Comparison of ENCODE assay signal across 14 cellular contexts in the genomic region with DNA sequence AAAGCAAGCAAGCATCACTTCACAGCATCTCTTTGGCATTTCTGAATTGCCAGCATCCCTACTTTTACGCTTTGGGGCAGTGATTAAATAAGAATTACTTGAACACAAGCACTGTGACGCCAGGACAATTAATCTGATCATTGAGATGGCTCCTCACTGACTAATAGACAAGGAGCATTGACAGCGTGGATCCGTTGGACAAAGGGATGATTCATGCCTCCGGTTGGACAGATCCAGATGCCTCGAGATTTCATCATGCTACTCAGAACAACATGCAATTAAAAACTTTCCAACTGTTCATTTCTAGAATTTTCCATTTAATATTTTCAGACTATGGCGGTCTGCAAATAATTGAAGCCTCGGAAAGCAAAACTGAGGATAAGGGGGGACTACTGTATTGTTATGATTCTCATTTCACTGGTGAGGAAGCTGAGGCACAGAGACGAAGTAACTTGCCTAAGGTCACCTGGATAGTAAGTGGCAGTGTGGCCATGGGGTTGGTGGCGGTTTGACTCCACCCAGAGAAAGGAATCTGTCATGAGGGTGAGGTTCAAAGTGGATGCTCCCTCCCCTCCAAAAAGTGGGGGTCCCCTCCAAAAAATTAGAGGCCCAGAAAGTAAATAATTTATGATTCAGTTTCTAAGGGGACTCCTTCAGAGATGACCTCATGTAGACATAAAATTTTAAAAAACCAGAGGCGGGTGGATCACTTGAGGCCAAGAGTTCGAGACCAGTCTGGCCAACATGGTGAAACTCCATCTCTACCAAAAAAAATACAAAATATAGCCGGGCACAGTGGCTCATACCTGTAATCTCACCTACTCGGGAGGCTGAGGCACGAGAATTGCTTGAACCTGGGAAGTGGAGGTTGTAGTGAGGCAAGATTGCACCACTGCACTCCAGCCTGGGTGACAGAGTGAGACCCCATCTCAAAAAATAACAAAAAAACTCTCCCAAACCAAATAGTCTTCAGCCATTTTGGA. TPM values are rescaled to one million over a fixed set of nuclear protein-coding genes. Genes with fewer than 3 reads are reported as not detected.
DNase-seq lines count a peak whose midpoint lies in the region; ATAC-seq and TF ChIP-seq lines count a peak whose summit lies in the region.
"Had no signal": no experiment of that assay in that cellular context is flagged by ENCODE, and none has a peak within 500 bp of the region (broad histone marks: within the 10 kb centered on the region; RNA-seq: fewer than 3 reads in every experiment).

No MANE protein-coding gene starts in this region.

- DNase-seq in Caki2 (ENCODE audit: low read depth), result peak; percentile 10
- peak; percentile 21 for DNase-seq in NB4 (ENCODE audit: low read depth)
- peak; percentile 20 for DNase-seq in ecto neural progenitor cell (ENCODE audit: low spot score)
- DNase-seq in midbrain (lab: John Stamatoyannopoulos, UW), result peak; percentile 8
- DNase-seq in mesenteric fat pad (ENCODE audit: low spot score), result no peak
- no peak for DNase-seq in LoVo (ENCODE audit: low spot score)
- no peak for DNase-seq in stimulated activated naive CD8-positive, alpha-beta T cell treated with anti-CD3 and anti-CD28 coated beads, Interleukin-15, amount 100 ng/mL, for 72 hours
- DNase-seq: NCI-H1694, tibial artery had no signal

- no peak for TF ChIP-seq POLR2A in NB4 (IDR thresholded peaks at IDR 0.05; ENCODE audit: extremely low read depth, insufficient read length)

- no peak for TF ChIP-seq CTCF in NB4 (IDR thresholded peaks at IDR 0.05; ENCODE audit: low read depth, low read length)

- no peak overlapping the region for H3K4me3 Mint-ChIP-seq in stimulated activated naive CD8-positive, alpha-beta T cell treated with anti-CD3 and anti-CD28 coated beads, Interleukin-15, amount 100 ng/mL, for 72 hours
- H3K4me3 Mint-ChIP-seq: brain had no signal

- H3K4me1 Mint-ChIP-seq in stimulated activated naive CD8-positive, alpha-beta T cell treated with anti-CD3 and anti-CD28 coated beads, Interleukin-15, amount 100 ng/mL, for 72 hours, result peaks cover 12% of the 10 kb centered on the region

- no peak for ATAC-seq in GM21786 (IDR thresholded peaks at IDR 0.05; ENCODE audit: unreplicated experiment)
- no peak for ATAC-seq in stimulated activated naive CD8-positive, alpha-beta T cell treated with anti-CD3 and anti-CD28 coated beads, Interleukin-15, amount 100 ng/mL, for 72 hours
- ATAC-seq: gastroesophageal sphincter had no signal

- H3K27ac Mint-ChIP-seq in stimulated activated naive CD8-positive, alpha-beta T cell treated with anti-CD3 and anti-CD28 coated beads, Interleukin-15, amount 100 ng/mL, for 72 hours, result no peak overlapping the region
- H3K27ac Mint-ChIP-seq: brain had no signal

- H3K9me3 Mint-ChIP-seq in stimulated activated naive CD8-positive, alpha-beta T cell treated with anti-CD3 and anti-CD28 coated beads, Interleukin-15, amount 100 ng/mL, for 72 hours, result no peaks in the 10 kb centered on the region

- in situ Hi-C loops in Caki2 (cut with HindIII; ENCODE audit: low pct_unique_long_range_greater_than_20kb, low sequenced_read_pairs), result no loop called here

- H3K27me3 Mint-ChIP-seq in stimulated activated naive CD8-positive, alpha-beta T cell treated with anti-CD3 and anti-CD28 coated beads, Interleukin-15, amount 100 ng/mL, for 72 hours, result peaks cover 45% of the 10 kb centered on the region

- no peak overlapping the region for H3K4me3 ChIP-seq in NB4 (ENCODE audit: low read depth, low read length)
- H3K4me3 ChIP-seq: gastroesophageal sphincter, right atrium auricular region, tibial artery had no signal

RNA-seq across cellular contexts. Expression of gene PGPEP1L, which starts 12.3 kb away (rescaled TPM):
- total RNA-seq in Caki2 (2014; rRNA removed; shearing (Covaris generic); ENCODE audit: low replicate concordance), result not detected in 2 replicates
- total RNA-seq in mesenteric fat pad, result not detected
- total RNA-seq: gastroesophageal sphincter, lung microvascular endothelial cell had no signal

Comparison
In these comparisons a context has a peak if more than half of its experiments do, and no peak if none do; other contexts are left out.
1. DNase-seq: peak in Caki2 (single experiment), NB4 (single experiment), ecto neural progenitor cell (single experiment) and midbrain (single experiment); none in mesenteric fat pad (single experiment), LoVo (single experiment) and stimulated activated naive CD8-positive, alpha-beta T cell treated with anti-CD3 and anti-CD28 coated beads, Interleukin-15, amount 100 ng/mL, for 72 hours (0 of 2).